Comparison of ENCODE assay signal across 1 cellular context in genomic region chr2:239440511-239440959, GRCh38.
TF ChIP-seq lines count a peak whose summit lies in the region.

No MANE protein-coding gene starts in this region.

TF ChIP-seq in H1, 55 proteins besides CTCF, POLR2A, EP300 and RAD21:
- TF ChIP-seq MAX (IDR thresholded peaks at IDR 0.05) (peak; percentile 72), BACH1 (IDR thresholded peaks at IDR 0.05; ENCODE audit: low read length) (no peak), ASH2L (IDR thresholded peaks at IDR 0.05; ENCODE audit: low read length) (peak; percentile 52), KDM4A (IDR thresholded peaks at IDR 0.05; ENCODE audit: low read depth, low read length, severe bottlenecking) (no peak), SRF (IDR thresholded peaks at IDR 0.05; ENCODE audit: low read depth, low read length) (no peak), TBP (IDR thresholded peaks at IDR 0.05; ENCODE audit: low read depth, low read length) (peak; percentile 7; the same call in 1 of the 2 replicates)
- TF ChIP-seq, protein P1, sequence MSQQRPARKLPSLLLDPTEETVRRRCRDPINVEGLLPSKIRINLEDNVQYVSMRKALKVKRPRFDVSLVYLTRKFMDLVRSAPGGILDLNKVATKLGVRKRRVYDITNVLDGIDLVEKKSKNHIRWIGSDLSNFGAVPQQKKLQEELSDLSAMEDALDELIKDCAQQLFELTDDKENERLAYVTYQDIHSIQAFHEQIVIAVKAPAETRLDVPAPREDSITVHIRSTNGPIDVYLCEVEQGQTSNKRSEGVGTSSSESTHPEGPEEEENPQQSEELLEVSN (IDR thresholded peaks at IDR 0.05): peak; percentile 45; the same call in 1 of the 2 replicates
